8 cellular contexts compared by ENCODE assay signal in genomic region chr5:37840036-37840909, GRCh38. TPM values are rescaled to one million over a fixed set of nuclear protein-coding genes. Genes with fewer than 3 reads are reported as not detected.
A peak's percentile ranks its signal among the peaks of the same experiment; 100 is the strongest.
DNase-seq lines count a peak whose midpoint lies in the region; ATAC-seq and TF ChIP-seq lines count a peak whose summit lies in the region.

A gene with protein sequence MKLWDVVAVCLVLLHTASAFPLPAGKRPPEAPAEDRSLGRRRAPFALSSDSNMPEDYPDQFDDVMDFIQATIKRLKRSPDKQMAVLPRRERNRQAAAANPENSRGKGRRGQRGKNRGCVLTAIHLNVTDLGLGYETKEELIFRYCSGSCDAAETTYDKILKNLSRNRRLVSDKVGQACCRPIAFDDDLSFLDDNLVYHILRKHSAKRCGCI (minus strand): TSS chr5:37840041. CDS start chr5:37834796, 5,245 bp downstream.

- H3K4me1 ChIP-seq in BE2C (peaks cover 4% of the 10 kb centered on the region; the same call in 1 of the 2 replicates), skeletal muscle satellite cell (ENCODE audit: control insufficient read depth, insufficient read depth, low read length) (peaks cover 38% of the 10 kb centered on the region)

- intact Hi-C loops in sciatic nerve (cut with DNase I), result no loop called here

- ATAC-seq in sciatic nerve (no peak), HG02759 (IDR thresholded peaks at IDR 0.05; ENCODE audit: unreplicated experiment) (no peak)

- H3K4me3 ChIP-seq in BE2C (ENCODE audit: low read depth, low read length), result peak within 1 kb of the TSS; percentile 89
- H3K4me3 ChIP-seq in iPS-11a (ENCODE audit: low read depth, low read length), result peak within 1 kb of the TSS; percentile 37
- H3K4me3 ChIP-seq in skeletal muscle satellite cell (ENCODE audit: low read length), result peak within 1 kb of the TSS; percentile 73

- H3K4me2 ChIP-seq in skeletal muscle satellite cell (ENCODE audit: low read length), result peak within 1 kb of the TSS; percentile 96

- peak; percentile 75 for DNase-seq in BE2C
- DNase-seq in HCEC 1CT, result peak; percentile 34
- peak; percentile 60 for DNase-seq in amniotic stem cell (lab: John Stamatoyannopoulos, UW)
- no peak for DNase-seq in sciatic nerve (ENCODE audit: low spot score)
- DNase-seq in MV-4-11 (lab: John Stamatoyannopoulos, UW), result no peak

- H3K27me3 ChIP-seq in BE2C (peaks cover 27% of the 10 kb centered on the region), skeletal muscle satellite cell (ENCODE audit: control insufficient read depth, insufficient read depth, low read length) (peaks cover 24% of the 10 kb centered on the region)

- TF ChIP-seq CTCF in BE2C (IDR thresholded peaks at IDR 0.05; ENCODE audit: low read depth, low read length), result peak; percentile 32

- H3K9me3 ChIP-seq in BE2C (0 out of 2 replicates have a peak, but pooled peaks cover 4% of the 10 kb centered on the region), skeletal muscle satellite cell (replicated peaks; ENCODE audit: low read length) (no peaks in the 10 kb centered on the region)

- H3K36me3 ChIP-seq in BE2C (no peaks in the 10 kb centered on the region), skeletal muscle satellite cell (ENCODE audit: insufficient read depth, low read length) (no peaks in the 10 kb centered on the region)

- H3K9ac ChIP-seq in skeletal muscle satellite cell (ENCODE audit: low read depth, low read length), result peak within 1 kb of the TSS; percentile 58

RNA-seq across cellular contexts. Expression of the gene that starts here (rescaled TPM):
- 2.1 TPM for polyA plus RNA-seq in BE2C (2012; ENCODE audit: insufficient read depth, insufficient read length, low read depth)
- 0.25 and 1.1 TPM in 2 replicates for total RNA-seq in skeletal muscle satellite cell (2012; rRNA removed)
- not detected for total RNA-seq in sciatic nerve

Comparison
In these comparisons a context has a peak if more than half of its experiments do, and no peak if none do; other contexts are left out.
1. DNase-seq: peak in BE2C (single experiment), HCEC 1CT (single experiment) and amniotic stem cell (single experiment); none in sciatic nerve (single experiment) and MV-4-11 (single experiment).
2. H3K4me3 ChIP-seq: peak in every context shown above with its lines; median percentile 89 in BE2C; 73 in skeletal muscle satellite cell; 37 in iPS-11a.